In the genomic region with DNA sequence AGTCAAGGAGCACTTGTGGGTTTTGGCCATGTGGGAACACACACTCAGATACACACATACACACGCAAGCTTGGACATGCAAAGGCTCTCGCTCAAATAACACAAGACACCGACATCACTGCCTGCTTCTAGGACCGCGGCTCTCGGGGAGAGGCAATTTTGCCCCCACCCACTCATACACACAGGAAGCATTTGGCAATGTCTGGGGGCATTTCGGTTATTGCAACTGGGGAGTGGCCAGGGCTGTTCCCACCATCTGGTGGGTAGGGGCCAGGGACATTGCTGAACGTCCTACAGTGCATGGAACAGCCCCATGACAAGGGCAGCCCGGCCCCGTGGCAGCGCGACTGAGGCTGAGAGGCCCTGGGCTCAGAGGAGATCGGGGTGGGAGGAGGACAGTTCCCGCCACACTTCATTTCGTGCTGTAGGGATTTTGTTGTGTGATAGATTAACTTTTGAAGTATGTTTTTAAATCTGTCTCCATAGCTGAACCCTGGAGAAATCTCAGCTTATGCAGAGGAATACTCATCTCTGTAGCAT, we compare ENCODE assay signal across 20 cellular contexts. TPM values are rescaled to one million over a fixed set of nuclear protein-coding genes. Genes with fewer than 3 reads are reported as not detected.
DNase-seq lines count a peak whose midpoint lies in the region; FAIRE-seq and TF ChIP-seq lines count a peak whose summit lies in the region.
"Had no signal": no experiment of that assay in that cellular context is flagged by ENCODE, and none has a peak within 500 bp of the region (broad histone marks: within the 10 kb centered on the region; RNA-seq: fewer than 3 reads in every experiment).

No MANE protein-coding gene starts in this region.

- H2AK5ac ChIP-seq in H1 (ENCODE audit: low read depth, low read length) (no peak overlapping the region), neuronal stem cell (ENCODE audit: low read depth, low read length) (no peak overlapping the region)

- no peak overlapping the region for H3K56ac ChIP-seq in H1 (replicated peaks; ENCODE audit: insufficient read length, low read depth, low read length)

- TF ChIP-seq CTCF in H1 (IDR thresholded peaks at IDR 0.05; ENCODE audit: control extremely low read depth in 1 of 3, insufficient read depth in 1 of 3, low read depth in 1 of 3, low read length in 3 of 3) (no peak), mammary epithelial cell (conservative IDR thresholded peaks at IDR 0.05 in 1 of 2, IDR thresholded peaks at IDR 0.05 in 1 of 2; ENCODE audit: extremely low read depth in 1 of 2, insufficient read depth in 1 of 2, low read depth in 1 of 2, low read length in 2 of 2) (no peak), tibial nerve (IDR thresholded peaks at IDR 0.05) (no peak)

- H3K4ac ChIP-seq in H1 (replicated peaks; ENCODE audit: insufficient read length, low read depth, low read length) (no peak overlapping the region), neuronal stem cell (ENCODE audit: low read length) (no peak overlapping the region)

- no peak for FAIRE-seq in H1 (lab: Jason Lieb, UNC)
- FAIRE-seq: GM12891, GM18507, GM19239 had no signal

- H3K18ac ChIP-seq in H1 (ENCODE audit: extremely low read depth, low read length) (no peak overlapping the region), neuronal stem cell (ENCODE audit: low read length) (peak overlapping the region; percentile 5)

- intact Hi-C loops in mammary epithelial cell (cut with micrococcal nuclease): no loop called here

- no TSS peak for BruUV-seq in mammary epithelial cell (replicated peaks; lab: Mats Ljungman, UMichigan)

- no peaks in the 10 kb centered on the region for H3K79me2 ChIP-seq in H1 (ENCODE audit: control insufficient read depth in 1 of 2, insufficient read depth in 2 of 2, low read length in 2 of 2)
- no peaks in the 10 kb centered on the region for H3K79me2 ChIP-seq in mammary epithelial cell (ENCODE audit: insufficient read depth, low read length)

- H3K27me3 ChIP-seq in H1 (replicated peaks in 1 of 4; ENCODE audit: control insufficient read depth in 3 of 4, extremely low read depth in 1 of 4, insufficient read depth in 3 of 4, low read length in 3 of 4) (no peaks in the 10 kb centered on the region; a peak in 1 of 7 replicates), neuronal stem cell (ENCODE audit: control insufficient read depth in 3 of 3, insufficient read depth in 3 of 3, low read depth in 1 of 3, low read length in 3 of 3) (peaks cover 0 to 3% (median 0%) of the 10 kb centered on the region in 3 experiments), mammary epithelial cell (ENCODE audit: insufficient read depth, low read length) (no peaks in the 10 kb centered on the region), tibial nerve (no peaks in the 10 kb centered on the region)

- H2BK12ac ChIP-seq in H1 (ENCODE audit: low read depth, low read length) (no peak overlapping the region), neuronal stem cell (ENCODE audit: low read length) (no peak overlapping the region)

- no peaks in the 10 kb centered on the region for H3K23me2 ChIP-seq in H1 (ENCODE audit: low read depth, low read length)

- no peaks in the 10 kb centered on the region for H3K4me1 ChIP-seq in H1 (replicated peaks in 1 of 4; ENCODE audit: control insufficient read depth in 3 of 4, insufficient read depth in 4 of 4, low read length in 3 of 4)
- peaks cover 0 to 3% of the 10 kb centered on the region in 2 donors for H3K4me1 ChIP-seq in neuronal stem cell (ENCODE audit: control insufficient read depth in 2 of 2, insufficient read depth in 1 of 2, low read depth in 1 of 2, low read length in 2 of 2)
- no peaks in the 10 kb centered on the region for H3K4me1 ChIP-seq in mammary epithelial cell (ENCODE audit: insufficient read depth, low read length)
- H3K4me1 ChIP-seq in tibial nerve: no peaks in the 10 kb centered on the region

- H2BK120ac ChIP-seq in H1 (replicated peaks; ENCODE audit: low read depth, low read length): no peak overlapping the region
- H2BK120ac ChIP-seq in neuronal stem cell (ENCODE audit: low read depth, low read length): no peak overlapping the region

- H2AFZ ChIP-seq in H1 (ENCODE audit: low read length) (no peak overlapping the region), neuronal stem cell (ENCODE audit: low read length) (no peak overlapping the region), mammary epithelial cell (ENCODE audit: low read depth, low read length) (no peak overlapping the region)

- TF ChIP-seq EP300 in H1 (IDR thresholded peaks at IDR 0.05; ENCODE audit: borderline replicate concordance in 1 of 2, low read depth in 2 of 2, low read length in 2 of 2): no peak
- no peak for TF ChIP-seq EP300 in tibial nerve (IDR thresholded peaks at IDR 0.05)

- dilution Hi-C loops in mammary epithelial cell (cut with HindIII; ENCODE audit: low sequenced_read_pairs): no loop called here

- H3K79me1 ChIP-seq in H1 (ENCODE audit: low read depth, low read length) (no peaks in the 10 kb centered on the region), neuronal stem cell (ENCODE audit: low read depth, low read length) (no peaks in the 10 kb centered on the region)

- peak overlapping the region; percentile 23; the same call in 1 of the 2 replicates for H4K8ac ChIP-seq in H1 (ENCODE audit: extremely low read depth, insufficient read depth, low read length)
- no peak overlapping the region for H4K8ac ChIP-seq in neuronal stem cell (ENCODE audit: low read depth, low read length)

- no peak overlapping the region for H2BK5ac ChIP-seq in H1 (ENCODE audit: low read depth, low read length)
- H2BK5ac ChIP-seq in neuronal stem cell (ENCODE audit: low read length): no peak overlapping the region

- H3K4me2 ChIP-seq in H1 (ENCODE audit: insufficient read depth in 1 of 2, low read depth in 2 of 2, low read length in 2 of 2): no peak overlapping the region
- no peak overlapping the region for H3K4me2 ChIP-seq in neuronal stem cell (ENCODE audit: insufficient read depth, low read length, poor library complexity, severe bottlenecking)
- H3K4me2 ChIP-seq in mammary epithelial cell (ENCODE audit: insufficient read depth, low read depth, low read length): no peak overlapping the region

- H3K14ac ChIP-seq in H1 (ENCODE audit: insufficient read length): no peak overlapping the region
- H3K14ac ChIP-seq in neuronal stem cell (ENCODE audit: low read length): no peak overlapping the region

- TF ChIP-seq POLR2A in H1 (IDR thresholded peaks at IDR 0.05; ENCODE audit: control extremely low read depth in 1 of 2, low read depth in 2 of 2, low read length in 2 of 2) (no peak), tibial nerve (IDR thresholded peaks at IDR 0.05) (no peak)

- no peak overlapping the region for H3K4me3 ChIP-seq in H1 (ENCODE audit: extremely low read depth in 1 of 4, insufficient read depth in 2 of 4, low read depth in 3 of 4, low read length in 4 of 4)
- no peak overlapping the region for H3K4me3 ChIP-seq in neuronal stem cell (ENCODE audit: low read length in 2 of 2)
- H3K4me3 ChIP-seq in mammary epithelial cell (replicated peaks in 1 of 3; ENCODE audit: insufficient read depth in 1 of 3, low read depth in 2 of 3, low read length in 3 of 3): no peak overlapping the region
- no peak overlapping the region for H3K4me3 ChIP-seq in tibial nerve

- H3K9ac ChIP-seq in H1 (replicated peaks in 1 of 4; ENCODE audit: extremely low read depth in 1 of 4, low read depth in 3 of 4, low read length in 3 of 4) (no peak overlapping the region), neuronal stem cell (ENCODE audit: low read depth, low read length, poor library complexity) (no peak overlapping the region), mammary epithelial cell (ENCODE audit: insufficient read depth, low read length) (no peak overlapping the region)

- 86% methylated on average over 11 of the region's 15 CpGs; no CpG with 5 or more reads in 1 of the 2 experiments for WGBS in H1 (ENCODE audit: extremely low coverage in 1 of 2, insufficient coverage in 1 of 2, insufficient read length in 1 of 2, insufficient replicate concordance in 2 of 2, low coverage in 1 of 2, low lambda C conversion rate in 2 of 2, missing lambda C conversion rate in 1 of 2), 2 experiments
- WGBS in neuronal stem cell (ENCODE audit: extremely low coverage in 2 of 2, insufficient read length in 2 of 2, insufficient replicate concordance in 1 of 2), 2 donors: no CpG with 5 or more reads among the region's 15 CpGs
- 44% methylated on average over 15 of the region's 15 CpGs for WGBS in mammary epithelial cell (ENCODE audit: low coverage, missing lambda C conversion rate)
- 77 to 83% methylated on average over 14 to 15 of the region's 15 CpGs for WGBS in tibial nerve, 2 donors

- no peak overlapping the region for H4K5ac ChIP-seq in H1 (ENCODE audit: insufficient read length, low read depth, low read length)

- H3K23ac ChIP-seq in H1 (ENCODE audit: insufficient read length) (no peak overlapping the region), neuronal stem cell (ENCODE audit: low read depth, low read length, poor library complexity) (no peak overlapping the region)

- H4K20me1 ChIP-seq in H1 (replicated peaks in 1 of 2; ENCODE audit: control insufficient read depth in 1 of 2, insufficient read depth in 2 of 2, low read length in 2 of 2) (no peaks in the 10 kb centered on the region), mammary epithelial cell (ENCODE audit: insufficient read depth, low read length) (no peaks in the 10 kb centered on the region)

- H3K36me3 ChIP-seq in H1 (ENCODE audit: control insufficient read depth in 2 of 4, insufficient read depth in 4 of 4, low read length in 3 of 4) (no peaks in the 10 kb centered on the region), neuronal stem cell (replicated peaks in 1 of 2; ENCODE audit: control insufficient read depth in 2 of 2, insufficient read depth in 2 of 2, low read length in 2 of 2) (no peaks in the 10 kb centered on the region), mammary epithelial cell (ENCODE audit: insufficient read depth, low read length) (no peaks in the 10 kb centered on the region), tibial nerve (no peaks in the 10 kb centered on the region)

- CTCF ChIA-PET in H1 (lab: Charles Lee; ENCODE audit: partially characterized antibody): interaction anchor here (0.9 kb wide), 1 partner anchor 91 kb away, joined by 3 read pairs; no protein-coding TSS in a partner anchor
- CTCF ChIA-PET in mammary epithelial cell (lab: Charles Lee; ENCODE audit: low non-redundant PET): no interaction called here

- H2BK15ac ChIP-seq in H1 (ENCODE audit: low read length) (no peak overlapping the region), neuronal stem cell (ENCODE audit: low read length) (no peak overlapping the region)

- in situ Hi-C loops in mammary epithelial cell (cut with MboI; ENCODE audit: low sequenced_read_pairs in 2 of 2): no loop called here

- POLR2A ChIA-PET in H1 (lab: Charles Lee; ENCODE audit: partially characterized antibody): no interaction called here

- H3K27ac ChIP-seq in H1 (ENCODE audit: low read depth, low read length) (no peak overlapping the region), neuronal stem cell (replicated peaks; ENCODE audit: low read length) (no peak overlapping the region), mammary epithelial cell (ENCODE audit: insufficient read depth, low read depth, low read length) (no peak overlapping the region), tibial nerve (no peak overlapping the region)

- no peak for TF ChIP-seq RAD21 in H1 (IDR thresholded peaks at IDR 0.05 in 1 of 2, conservative IDR thresholded peaks at IDR 0.05 in 1 of 2; ENCODE audit: low read depth in 2 of 2, low read length in 2 of 2)

- H4K91ac ChIP-seq in H1 (replicated peaks; ENCODE audit: insufficient read length, low read length) (no peak overlapping the region), neuronal stem cell (ENCODE audit: low read depth, low read length, poor library complexity) (no peak overlapping the region)

- no peaks in the 10 kb centered on the region for H3K9me3 ChIP-seq in H1 (ENCODE audit: insufficient read depth in 2 of 2, low read depth in 1 of 2, low read length in 1 of 2)
- H3K9me3 ChIP-seq in neuronal stem cell (replicated peaks in 1 of 2; ENCODE audit: control insufficient read depth in 2 of 2, insufficient read depth in 1 of 2, low read depth in 1 of 2, low read length in 2 of 2): peaks cover 0 to 4% of the 10 kb centered on the region in 2 donors
- H3K9me3 ChIP-seq in mammary epithelial cell (replicated peaks; ENCODE audit: insufficient read depth, low read length): peaks cover 14% of the 10 kb centered on the region
- peaks cover 0 to 19% (median 0%) of the 10 kb centered on the region in 4 donors for H3K9me3 ChIP-seq in tibial nerve

- DNase-seq in NCI-H524 (lab: John Stamatoyannopoulos, UW) (peak; percentile 19 to 54), H1 (ENCODE audit: low read depth in 1 of 2, low spot score in 2 of 2) (no peak), neuronal stem cell (ENCODE audit: low spot score) (no peak), mammary epithelial cell (no peak), H4 (ENCODE audit: low spot score) (no peak), tibial nerve (ENCODE audit: low spot score in 2 of 2) (no peak)
- DNase-seq in activated T-cell treated with anti-CD3 and anti-CD28 coated beads, Interleukin-2, amount 50 U/mL, for 1 hour: no peak
- DNase-seq: C1 segment of cervical spinal cord; Calu3; CD4-positive, alpha-beta memory T cell; COR-L47; DMS53; DMS79 treated with DMSO at 0.1 percent for 48 hours; GF-D8; GOT3; H9 had no signal

- no peak overlapping the region for H2BK20ac ChIP-seq in H1 (ENCODE audit: low read length)

RNA-seq across cellular contexts. Expression of a gene that starts 35.6 kb away (rescaled TPM):
- total RNA-seq in H1 (2021; fragmentation: NEBNext Ultra II Directional; extraction: Animal tissue kit (Norgen Biotek cat#: 25700)): 0.31 and 0.65 TPM in 2 replicates
- 0.18 and 0.52 TPM in 2 replicates for polyA plus RNA-seq in H1 (2011; rRNA removed)
- 0.43 TPM for polyA plus RNA-seq in H1 (2011; cell fraction: cytosol; rRNA removed)
- 0.73 TPM for polyA plus RNA-seq in H1 (2011; cell fraction: nucleus; rRNA removed)
- 0.08 to 0.66 TPM (median 0.31 TPM) in 4 replicates for polyA plus RNA-seq in H1 (2012, experiment 1 of 2)
- polyA plus RNA-seq in H1 (2012, experiment 2 of 2): not detected
- 0.59 TPM for polyA plus RNA-seq in H1 (2013, experiment 1 of 2)
- polyA plus RNA-seq in H1 (2013, experiment 2 of 2): 0.48 TPM
- 0.17 and 0.60 TPM in 2 replicates for polyA minus RNA-seq in H1 (2011; rRNA and poly(A)+ RNA removed)
- polyA minus RNA-seq in H1 (2011; cell fraction: cytosol; rRNA and poly(A)+ RNA removed): not detected
- polyA minus RNA-seq in H1 (2011; cell fraction: nucleus; rRNA and poly(A)+ RNA removed): 0.90 TPM
- polyA plus RNA-seq in neuronal stem cell (2013, experiment 1 of 2): 6.0 TPM
- polyA plus RNA-seq in neuronal stem cell (2013, experiment 2 of 2): 6.5 TPM
- total RNA-seq in mammary epithelial cell: not detected
- not detected for polyA plus RNA-seq in mammary epithelial cell
- not detected for polyA minus RNA-seq in mammary epithelial cell
- total RNA-seq in H4 (2014; rRNA removed; shearing (Covaris generic)): 0.06 and 0.50 TPM in 2 replicates
- 1 to 10 TPM in 2 of 4 donors, under 1 TPM in 1, not detected in 1; 0.22 to 1.4 (median 1.2) TPM for total RNA-seq in tibial nerve
- total RNA-seq: A172 had no signal
- polyA plus RNA-seq: CD4-positive, alpha-beta memory T cell had no signal

Comparison
In these comparisons a context has a peak if more than half of its experiments do, and no peak if none do; other contexts are left out.
1. DNase-seq: peak in NCI-H524 (2 of 2); none in H1 (0 of 2), neuronal stem cell (single experiment), mammary epithelial cell (single experiment), H4 (single experiment), activated T-cell treated with anti-CD3 and anti-CD28 coated beads, Interleukin-2, amount 50 U/mL, for 1 hour (single experiment) and tibial nerve (0 of 2).